Comparison of ENCODE assay signal across 24 cellular contexts in genomic region chr9:8431505-8431904, GRCh38.
"Had no signal": no experiment of that assay in that cellular context is flagged by ENCODE, and none has a peak within 500 bp of the region (broad histone marks: within the 10 kb centered on the region; RNA-seq: fewer than 3 reads in every experiment).

No MANE protein-coding gene starts in this region.

- H3K27me3 Mint-ChIP-seq: dendritic cell treated with granulocyte-macrophage colony-stimulating factor and Interleukin-4, amounts not matched to agents 40 ng/mL and 50 ng/mL, for 4 days; progenitor cell of endocrine pancreas; type B pancreatic cell had no signal

- H3K9me3 ChIP-seq: colonic mucosa, gastrocnemius medialis, testis, tibial artery had no signal

- H3K27ac Mint-ChIP-seq: dendritic cell treated with granulocyte-macrophage colony-stimulating factor and Interleukin-4, amounts not matched to agents 40 ng/mL and 50 ng/mL, for 4 days; endodermal cell; memory B cell; nephron; neural progenitor cell; progenitor cell of endocrine pancreas; type B pancreatic cell had no signal

- DNase-seq: colonic mucosa; effector CD8-positive, alpha-beta T cell; endodermal cell; foreskin fibroblast; gastrocnemius medialis; head of caudate nucleus; kidney; stimulated activated CD4-positive, alpha-beta T cell treated with anti-CD3 and anti-CD28 coated beads, Interleukin-12 subunit alpha, Interleukin-12 subunit beta, amount 100 ng/mL, for 4 hours; stimulated activated CD4-positive, alpha-beta T cell treated with anti-CD3 and anti-CD28 coated beads, Interleukin-1b, Interleukin-23, amount 100 ng/mL, for 48 hours; stimulated activated CD4-positive, alpha-beta T cell treated with anti-CD3 and anti-CD28 coated beads, Interleukin-4, amount 100 ng/mL, for 1 hour; stimulated activated CD8-positive, alpha-beta memory T cell treated with anti-CD3 and anti-CD28 coated beads, Interleukin-4, amount 100 ng/mL, for 48 hours; stimulated activated naive CD4-positive, alpha-beta T cell treated with Interleukin-2 at 50 U/mL for 16 hours; substantia nigra; testis; tibial artery had no signal

- H3K36me3 Mint-ChIP-seq: memory B cell had no signal

- ATAC-seq: esophagus mucosa, gastrocnemius medialis, left lobe of liver, sciatic nerve had no signal

- H3K9me3 Mint-ChIP-seq: dendritic cell treated with granulocyte-macrophage colony-stimulating factor and Interleukin-4, amounts not matched to agents 40 ng/mL and 50 ng/mL, for 4 days; endodermal cell; nephron; neural progenitor cell; type B pancreatic cell had no signal

- H3K4me3 Mint-ChIP-seq: dendritic cell treated with granulocyte-macrophage colony-stimulating factor and Interleukin-4, amounts not matched to agents 40 ng/mL and 50 ng/mL, for 4 days; endodermal cell; memory B cell; nephron; neural progenitor cell; type B pancreatic cell had no signal
